ENCODE assay signal across 23 cellular contexts in the genomic region with DNA sequence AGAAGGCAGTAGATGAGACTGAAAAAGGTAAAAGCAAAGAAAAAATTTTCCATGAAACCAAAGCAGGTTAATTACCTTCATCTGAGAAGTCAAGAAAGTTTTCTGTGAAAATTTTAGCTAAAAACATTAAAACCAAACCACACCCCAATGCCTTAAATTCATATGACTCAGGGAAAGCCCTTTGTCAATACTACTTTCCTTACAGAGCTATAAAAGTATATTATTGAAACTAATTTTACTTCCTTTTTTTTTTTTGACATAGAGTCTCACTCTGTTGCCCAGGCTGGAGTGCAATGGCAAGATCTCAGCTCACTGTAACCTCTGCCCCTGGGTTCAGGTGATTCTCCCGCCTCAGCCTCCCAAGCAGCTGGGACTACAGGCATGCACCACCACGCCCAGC.
DNase-seq lines count a peak whose midpoint lies in the region; ATAC-seq and TF ChIP-seq lines count a peak whose summit lies in the region.
"Had no signal": no experiment of that assay in that cellular context is flagged by ENCODE, and none has a peak within 500 bp of the region (broad histone marks: within the 10 kb centered on the region; RNA-seq: fewer than 3 reads in every experiment).

No MANE protein-coding gene starts in this region.

- peak overlapping the region; percentile 54 for H3K27ac Mint-ChIP-seq in activated naive CD8-positive, alpha-beta T cell
- no peak overlapping the region for H3K27ac Mint-ChIP-seq in activated naive CD8-positive, alpha-beta T cell treated with anti-CD3 and anti-CD28 coated beads for 36 hours
- H3K27ac Mint-ChIP-seq in activated B cell treated with CpG ODN at 0.5 μM for 24 hours, result peak overlapping the region; percentile 46
- peak overlapping the region; percentile 27 for H3K27ac Mint-ChIP-seq in stimulated activated effector memory CD8-positive, alpha-beta T cell treated with anti-CD3 and anti-CD28 coated beads, Interleukin-12 subunit alpha, Interleukin-12 subunit beta, amount 100 ng/mL, for 72 hours
- H3K27ac Mint-ChIP-seq: activated CD4-positive, alpha-beta T cell treated with anti-CD3 and anti-CD28 coated beads, Interleukin-2, amount 10 ng/mL, durations not matched to agents 7 days and 5 days; progenitor cell of endocrine pancreas had no signal

- H3K4me1 Mint-ChIP-seq in activated naive CD8-positive, alpha-beta T cell (ENCODE audit: low read depth), result peaks cover 14% of the 10 kb centered on the region
- peaks cover 14% of the 10 kb centered on the region for H3K4me1 Mint-ChIP-seq in activated naive CD8-positive, alpha-beta T cell treated with anti-CD3 and anti-CD28 coated beads for 36 hours
- peaks cover 28% of the 10 kb centered on the region for H3K4me1 Mint-ChIP-seq in activated B cell treated with CpG ODN at 0.5 μM for 24 hours
- peaks cover 15% of the 10 kb centered on the region for H3K4me1 Mint-ChIP-seq in stimulated activated effector memory CD8-positive, alpha-beta T cell treated with anti-CD3 and anti-CD28 coated beads, Interleukin-12 subunit alpha, Interleukin-12 subunit beta, amount 100 ng/mL, for 72 hours

- H3K36me3 Mint-ChIP-seq in activated naive CD8-positive, alpha-beta T cell, result peaks cover 3% of the 10 kb centered on the region
- peaks cover 3% of the 10 kb centered on the region for H3K36me3 Mint-ChIP-seq in activated naive CD8-positive, alpha-beta T cell treated with anti-CD3 and anti-CD28 coated beads for 36 hours
- H3K36me3 Mint-ChIP-seq in activated B cell treated with CpG ODN at 0.5 μM for 24 hours (ENCODE audit: low read depth), result peaks cover 20% of the 10 kb centered on the region
- peaks cover 48% of the 10 kb centered on the region for H3K36me3 Mint-ChIP-seq in stimulated activated effector memory CD8-positive, alpha-beta T cell treated with anti-CD3 and anti-CD28 coated beads, Interleukin-12 subunit alpha, Interleukin-12 subunit beta, amount 100 ng/mL, for 72 hours

- POLR2A ChIA-PET in activated B cell treated with CpG ODN at 0.5 μM for 24 hours (lab: Charles Lee), result interaction anchor here (0.9 kb wide), 1 partner anchor 12 kb away, joined by 3 read pairs; no protein-coding TSS in a partner anchor

- intact Hi-C loops in activated B cell treated with CpG ODN at 0.5 μM for 24 hours (cut with micrococcal nuclease), result loop anchor here (5.0 kb wide), 1 partner anchor 35 kb away; no protein-coding TSS in a partner anchor
- intact Hi-C loops in left colon (cut with DNase I, micrococcal nuclease), result no loop called here

- no peak for TF ChIP-seq CTCF in activated B cell treated with CpG ODN at 0.5 μM for 24 hours (IDR thresholded peaks at IDR 0.05)

- no peaks in the 10 kb centered on the region for H3K27me3 Mint-ChIP-seq in activated naive CD8-positive, alpha-beta T cell
- H3K27me3 Mint-ChIP-seq in activated naive CD8-positive, alpha-beta T cell treated with anti-CD3 and anti-CD28 coated beads for 36 hours, result no peaks in the 10 kb centered on the region
- H3K27me3 Mint-ChIP-seq in activated B cell treated with CpG ODN at 0.5 μM for 24 hours, result no peaks in the 10 kb centered on the region
- H3K27me3 Mint-ChIP-seq: activated CD4-positive, alpha-beta T cell treated with anti-CD3 and anti-CD28 coated beads, Interleukin-2, amount 10 ng/mL, durations not matched to agents 7 days and 5 days; progenitor cell of endocrine pancreas had no signal

- H3K4me3 Mint-ChIP-seq in activated naive CD8-positive, alpha-beta T cell, result no peak overlapping the region
- H3K4me3 Mint-ChIP-seq in activated naive CD8-positive, alpha-beta T cell treated with anti-CD3 and anti-CD28 coated beads for 36 hours, result no peak overlapping the region
- H3K4me3 Mint-ChIP-seq in activated B cell treated with CpG ODN at 0.5 μM for 24 hours, result peak overlapping the region; percentile 7
- no peak overlapping the region for H3K4me3 Mint-ChIP-seq in stimulated activated effector memory CD8-positive, alpha-beta T cell treated with anti-CD3 and anti-CD28 coated beads, Interleukin-12 subunit alpha, Interleukin-12 subunit beta, amount 100 ng/mL, for 72 hours
- H3K4me3 Mint-ChIP-seq: activated CD4-positive, alpha-beta T cell treated with anti-CD3 and anti-CD28 coated beads, Interleukin-2, amount 10 ng/mL, durations not matched to agents 7 days and 5 days had no signal

- ATAC-seq in HG03469 (IDR thresholded peaks at IDR 0.05; ENCODE audit: unreplicated experiment) (peak; percentile 49), activated B cell treated with CpG ODN at 0.5 μM for 24 hours (ENCODE audit: low read depth) (peak; percentile 71), left colon (no peak)
- no peak for ATAC-seq in stimulated activated effector memory CD8-positive, alpha-beta T cell treated with anti-CD3 and anti-CD28 coated beads, Interleukin-12 subunit alpha, Interleukin-12 subunit beta, amount 100 ng/mL, for 72 hours
- ATAC-seq: upper lobe of right lung had no signal

- CTCF ChIA-PET in activated B cell treated with CpG ODN at 0.5 μM for 24 hours (lab: Charles Lee), result interaction anchor here (1.0 kb wide), 1 partner anchor 19 kb away, joined by 3 read pairs; no protein-coding TSS in a partner anchor

- no peak for DNase-seq in activated naive CD8-positive, alpha-beta T cell treated with anti-CD3 and anti-CD28 coated beads for 36 hours
- DNase-seq in activated B cell treated with CpG ODN at 0.5 μM for 24 hours (no peak), left colon (no peak), GM19238 (ENCODE audit: insufficient read length, low spot score) (no peak)
- no peak for DNase-seq in stimulated activated effector memory CD8-positive, alpha-beta T cell treated with anti-CD3 and anti-CD28 coated beads, Interleukin-12 subunit alpha, Interleukin-12 subunit beta, amount 100 ng/mL, for 72 hours (ENCODE audit: low spot score in 2 of 2)
- no peak for DNase-seq in activated CD8-positive, alpha-beta memory T cell treated with anti-CD3 and anti-CD28 coated beads for 24 hours
- DNase-seq: activated CD4-positive, alpha-beta T cell treated with anti-CD3 and anti-CD28 coated beads, Interleukin-2, amount 10 ng/mL, durations not matched to agents 7 days and 5 days; C1 segment of cervical spinal cord; Calu3; central memory CD4-positive, alpha-beta T cell; DMS79 treated with DMSO at 0.1 percent for 48 hours; IMR-90; mesenchymal stem cell; NCI-H1105 treated with DMSO at 0.1 percent for 48 hours; NCI-H1930; NCI-H526 treated with DMSO at 0.1 percent for 48 hours; right lobe of liver; stimulated activated CD4-positive, alpha-beta T cell treated with anti-CD3 and anti-CD28 coated beads, Interleukin-2, amount 100 ng/mL, for 48 hours; substantia nigra; upper lobe of right lung had no signal

- H3K9me3 Mint-ChIP-seq in activated naive CD8-positive, alpha-beta T cell (ENCODE audit: low read depth), result no peaks in the 10 kb centered on the region
- no peaks in the 10 kb centered on the region for H3K9me3 Mint-ChIP-seq in activated naive CD8-positive, alpha-beta T cell treated with anti-CD3 and anti-CD28 coated beads for 36 hours
- H3K9me3 Mint-ChIP-seq in activated B cell treated with CpG ODN at 0.5 μM for 24 hours, result no peaks in the 10 kb centered on the region
- H3K9me3 Mint-ChIP-seq in stimulated activated effector memory CD8-positive, alpha-beta T cell treated with anti-CD3 and anti-CD28 coated beads, Interleukin-12 subunit alpha, Interleukin-12 subunit beta, amount 100 ng/mL, for 72 hours, result no peaks in the 10 kb centered on the region
- H3K9me3 Mint-ChIP-seq: activated CD4-positive, alpha-beta T cell treated with anti-CD3 and anti-CD28 coated beads, Interleukin-2, amount 10 ng/mL, durations not matched to agents 7 days and 5 days had no signal

Comparison
In these comparisons a context has a peak if more than half of its experiments do, and no peak if none do; other contexts are left out.
1. ATAC-seq: peak in HG03469 (single experiment) and activated B cell treated with CpG ODN at 0.5 μM for 24 hours (single experiment); none in stimulated activated effector memory CD8-positive, alpha-beta T cell treated with anti-CD3 and anti-CD28 coated beads, Interleukin-12 subunit alpha, Interleukin-12 subunit beta, amount 100 ng/mL, for 72 hours (single experiment) and left colon (single experiment).